7 cellular contexts compared by ENCODE assay signal in the genomic region with DNA sequence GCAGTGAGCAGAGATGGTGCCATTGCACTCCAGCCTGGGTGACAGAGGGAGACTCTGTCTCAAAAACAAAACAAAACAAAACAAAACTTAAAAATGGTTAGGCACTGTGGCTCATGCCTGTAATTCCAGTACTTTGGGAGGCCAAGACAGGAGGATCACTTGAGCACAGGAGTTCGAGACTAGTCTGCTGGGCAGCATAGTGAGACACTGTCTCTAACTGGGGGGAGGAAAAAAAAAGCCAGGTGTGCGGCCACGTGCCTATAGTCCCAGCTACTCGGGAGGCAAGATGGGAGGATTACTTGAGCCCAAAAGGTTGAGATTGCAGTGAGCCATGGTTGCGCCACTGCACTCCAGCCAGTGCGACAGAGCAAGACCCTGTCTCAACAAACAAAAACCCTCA.
DNase-seq lines count a peak whose midpoint lies in the region; ATAC-seq and TF ChIP-seq lines count a peak whose summit lies in the region.
"Not testable (repeated sequence)": the region's sequence is repeated elsewhere in the genome, so short reads cannot be mapped to it uniquely, and the experiment has no call there.

No MANE protein-coding gene starts in this region.

- ATAC-seq in T-helper 17 cell (peak; percentile 14), left cardiac atrium (peak; percentile 16 to 17), left lobe of liver (peak; percentile 15), natural killer cell (peak in 2 of 3 donors; percentile 9 to 19), sciatic nerve (peak; percentile 33)

- H3K27me3 Mint-ChIP-seq in T-helper 17 cell; natural killer cell (ENCODE audit: low read depth in 2 of 2): not testable (repeated sequence)

- not testable (repeated sequence) for H3K27ac Mint-ChIP-seq in T-helper 17 cell, natural killer cell

- not testable (repeated sequence) for H3K4me3 Mint-ChIP-seq in T-helper 17 cell, natural killer cell

- not testable (repeated sequence) for H3K27me3 ChIP-seq in H7 (ENCODE audit: control insufficient read depth, insufficient read depth, low read length)

- intact Hi-C loops in left cardiac atrium (cut with DNase I); natural killer cell (cut with micrococcal nuclease); sciatic nerve (cut with DNase I): not testable (repeated sequence)

- not testable (repeated sequence) for TF ChIP-seq CTCF in natural killer cell (IDR thresholded peaks at IDR 0.05)

- H3K4me1 Mint-ChIP-seq in T-helper 17 cell, natural killer cell: not testable (repeated sequence)

- H3K9me3 ChIP-seq in T-helper 17 cell (ENCODE audit: control insufficient read depth, low read length, poor library complexity, severe bottlenecking) = not testable (repeated sequence)

- not testable (repeated sequence) for H3K36me3 Mint-ChIP-seq in T-helper 17 cell (ENCODE audit: low read depth); natural killer cell

- DNase-seq in H7 = peak; percentile 5
- not testable (repeated sequence) for DNase-seq in T-helper 17 cell; left cardiac atrium; left lobe of liver (ENCODE audit: low spot score); natural killer cell; sciatic nerve (ENCODE audit: low spot score)
- DNase-seq in epidermal melanocyte (ENCODE audit: insufficient read length, low spot score) = peak; percentile 11

- not testable (repeated sequence) for H3K4me3 ChIP-seq in H7 (ENCODE audit: insufficient read depth, low read depth, low read length)

- not testable (repeated sequence) for H3K9me3 Mint-ChIP-seq in natural killer cell

- not testable (repeated sequence) for H3K36me3 ChIP-seq in H7 (replicated peaks; ENCODE audit: control insufficient read depth, insufficient read depth, low read length)
